8 cellular contexts compared by ENCODE assay signal in genomic region chr7:107147464-107148214, GRCh38. TPM values are rescaled to one million over a fixed set of nuclear protein-coding genes. Genes with fewer than 3 reads are reported as not detected.
A peak's percentile ranks its signal among the peaks of the same experiment; 100 is the strongest.
DNase-seq lines count a peak whose midpoint lies in the region; ATAC-seq and TF ChIP-seq lines count a peak whose summit lies in the region.

No MANE protein-coding gene starts in this region.

- 3 to 6% methylated on average over 2 of the region's 2 CpGs for WGBS in sigmoid colon, 2 donors

- H3K4me1 Mint-ChIP-seq in activated T-cell treated with anti-CD3 and anti-CD28 coated beads, Interleukin-2, amount 50 U/mL, for 4 hours (ENCODE audit: low read depth) = peaks cover 5% of the 10 kb centered on the region

- no peaks in the 10 kb centered on the region for H3K36me3 Mint-ChIP-seq in activated T-cell treated with anti-CD3 and anti-CD28 coated beads, Interleukin-2, amount 50 U/mL, for 4 hours (ENCODE audit: insufficient read depth)

- peak; percentile 66 for TF ChIP-seq CTCF in AG04449 (IDR thresholded peaks at IDR 0.05; ENCODE audit: insufficient read depth, low read length, missing control alignments)
- peak in 3 of 4 experiments; percentile 38 to 51 (median 39) for TF ChIP-seq CTCF in sigmoid colon (IDR thresholded peaks at IDR 0.05)

- ATAC-seq in activated T-cell treated with anti-CD3 and anti-CD28 coated beads, Interleukin-2, amount 50 U/mL, for 4 hours = peak; percentile 70 to 79
- ATAC-seq in Right ventricle myocardium superior (ENCODE audit: poor library complexity) = peak; percentile 81
- no peak for ATAC-seq in GM18502 (IDR thresholded peaks at IDR 0.05; ENCODE audit: poor library complexity, unreplicated experiment)
- no peak for ATAC-seq in GM21717 (IDR thresholded peaks at IDR 0.05; ENCODE audit: unreplicated experiment)

- POLR2A ChIA-PET in AG04449 (lab: Yijun Ruan, JAX) = no interaction called here

- no peak overlapping the region for H3K4me3 ChIP-seq in AG04449 (ENCODE audit: low read depth, low read length)
- no peak overlapping the region for H3K4me3 ChIP-seq in sigmoid colon

- CTCF ChIA-PET in AG04449 (lab: Yijun Ruan, JAX) = interaction anchor here (0.7 to 9.5 kb wide), 34 partner anchors 9 to 970 kb away, joined by 3 to 340 read pairs (median 4); partner anchors contain the start of gene HBP1

- intact Hi-C loops in Right ventricle myocardium superior (cut with DNase I) = no loop called here
- intact Hi-C loops in sigmoid colon (cut with DNase I) = loop anchor here (10.0 kb wide), 1 partner anchor 103 kb away; the partner anchor contains the start of gene PRKAR2B

- H3K9me3 ChIP-seq in ES-I3 (ENCODE audit: control insufficient read depth, insufficient read depth, low read length) = no peaks in the 10 kb centered on the region
- H3K9me3 ChIP-seq in sigmoid colon = no peaks in the 10 kb centered on the region

- TF ChIP-seq POLR2A in sigmoid colon (IDR thresholded peaks at IDR 0.05) = no peak

- H3K4me1 ChIP-seq in ES-I3 (ENCODE audit: insufficient read depth, low read length) (peaks cover 3% of the 10 kb centered on the region), sigmoid colon (no peaks in the 10 kb centered on the region)

- DNase-seq in AG04449 (ENCODE audit: low read depth, low spot score) (no peak), LoVo (ENCODE audit: low spot score) (peak; percentile 66), Right ventricle myocardium superior (no peak), sigmoid colon (no peak)
- DNase-seq in activated T-cell treated with anti-CD3 and anti-CD28 coated beads, Interleukin-2, amount 50 U/mL, for 4 hours = no peak

- H3K27me3 Mint-ChIP-seq in activated T-cell treated with anti-CD3 and anti-CD28 coated beads, Interleukin-2, amount 50 U/mL, for 4 hours (ENCODE audit: low read depth) = no peaks in the 10 kb centered on the region

- H3K36me3 ChIP-seq in ES-I3 (ENCODE audit: insufficient read depth, low read length) (no peaks in the 10 kb centered on the region), sigmoid colon (no peaks in the 10 kb centered on the region)

- H3K4me3 Mint-ChIP-seq in activated T-cell treated with anti-CD3 and anti-CD28 coated beads, Interleukin-2, amount 50 U/mL, for 4 hours = no peak overlapping the region

- peak overlapping the region; percentile 4; the same call in 1 of the 2 replicates for H3K9ac ChIP-seq in ES-I3 (ENCODE audit: low read depth, low read length)

- no peaks in the 10 kb centered on the region for H3K9me3 Mint-ChIP-seq in activated T-cell treated with anti-CD3 and anti-CD28 coated beads, Interleukin-2, amount 50 U/mL, for 4 hours

- peak overlapping the region in 1 of 4 donors; percentile 16 for H3K27ac ChIP-seq in sigmoid colon

- no peaks in the 10 kb centered on the region for H3K27me3 ChIP-seq in sigmoid colon

- no peak for TF ChIP-seq EP300 in sigmoid colon (IDR thresholded peaks at IDR 0.05)

RNA-seq across cellular contexts. Expression of gene HBP1, which starts 21.2 kb away (rescaled TPM):
- 10 to 100 TPM; 10.1 to 18.5 (median 16.2) TPM for total RNA-seq in activated T-cell treated with anti-CD3 and anti-CD28 coated beads, Interleukin-2, amount 50 U/mL, for 4 hours
- total RNA-seq in Right ventricle myocardium superior = 68.9 TPM
- 100 to 1,000 TPM; 104 to 172 (median 119) TPM for total RNA-seq in sigmoid colon
- 10 to 100 TPM; 34.2 to 89.5 (median 43.2) TPM for polyA plus RNA-seq in sigmoid colon

Comparison
In these comparisons a context has a peak if more than half of its experiments do, and no peak if none do; other contexts are left out.
1. ATAC-seq: peak in activated T-cell treated with anti-CD3 and anti-CD28 coated beads, Interleukin-2, amount 50 U/mL, for 4 hours (2 of 2) and Right ventricle myocardium superior (single experiment); none in GM18502 (single experiment) and GM21717 (single experiment).